ENCODE assay signal across 15 cellular contexts in genomic region chr14:104392001-104392395, GRCh38.
DNase-seq lines count a peak whose midpoint lies in the region; ATAC-seq, FAIRE-seq and TF ChIP-seq lines count a peak whose summit lies in the region.
"Had no signal": no experiment of that assay in that cellular context is flagged by ENCODE, and none has a peak within 500 bp of the region (broad histone marks: within the 10 kb centered on the region; RNA-seq: fewer than 3 reads in every experiment).

No MANE protein-coding gene starts in this region.

- no peak for TF ChIP-seq CTCF in CD4-positive, alpha-beta T cell (IDR thresholded peaks at IDR 0.05)

- no peak for FAIRE-seq in GM19239 (lab: Jason Lieb, UNC)

- no peaks in the 10 kb centered on the region for H3K27me3 ChIP-seq in CD4-positive, alpha-beta T cell (ENCODE audit: control insufficient read depth, insufficient read depth, low read length)
- H3K27me3 ChIP-seq: transverse colon had no signal

- H3K27me3 Mint-ChIP-seq in CD4-positive, alpha-beta T cell: no peaks in the 10 kb centered on the region
- no peaks in the 10 kb centered on the region for H3K27me3 Mint-ChIP-seq in activated T-cell treated with anti-CD3 and anti-CD28 coated beads, Interleukin-2, amount 50 U/mL, for 72 hours (ENCODE audit: low read depth)
- no peaks in the 10 kb centered on the region for H3K27me3 Mint-ChIP-seq in naive thymus-derived CD8-positive, alpha-beta T cell

- H3K4me1 Mint-ChIP-seq in CD4-positive, alpha-beta T cell (ENCODE audit: low read depth): peaks cover 70% of the 10 kb centered on the region
- H3K4me1 Mint-ChIP-seq in activated T-cell treated with anti-CD3 and anti-CD28 coated beads, Interleukin-2, amount 50 U/mL, for 72 hours (ENCODE audit: low read depth): peaks cover 50% of the 10 kb centered on the region
- H3K4me1 Mint-ChIP-seq in naive thymus-derived CD8-positive, alpha-beta T cell: peaks cover 40 to 82% (median 81%) of the 10 kb centered on the region in 4 donors

- no peak for ATAC-seq in CD4-positive, alpha-beta T cell (ENCODE audit: poor library complexity)
- ATAC-seq in activated T-cell treated with anti-CD3 and anti-CD28 coated beads, Interleukin-2, amount 50 U/mL, for 72 hours (replicated peaks in 1 of 2): no peak
- ATAC-seq in naive thymus-derived CD8-positive, alpha-beta T cell: peak; percentile 5 to 35
- no peak for ATAC-seq in GM18498 (IDR thresholded peaks at IDR 0.05; ENCODE audit: unreplicated experiment)
- ATAC-seq in HG03521 (IDR thresholded peaks at IDR 0.05; ENCODE audit: unreplicated experiment): no peak
- ATAC-seq: esophagus mucosa, heart right ventricle, psoas muscle had no signal

- H3K36me3 Mint-ChIP-seq in CD4-positive, alpha-beta T cell (ENCODE audit: low read depth): peaks cover 4% of the 10 kb centered on the region
- no peaks in the 10 kb centered on the region for H3K36me3 Mint-ChIP-seq in activated T-cell treated with anti-CD3 and anti-CD28 coated beads, Interleukin-2, amount 50 U/mL, for 72 hours (ENCODE audit: insufficient read depth in 2 of 2)
- H3K36me3 Mint-ChIP-seq in naive thymus-derived CD8-positive, alpha-beta T cell: no peaks in the 10 kb centered on the region

- peak in 3 of 10 experiments; percentile 22 to 37 (median 26) for DNase-seq in CD4-positive, alpha-beta T cell
- DNase-seq in GM19239 (ENCODE audit: insufficient read length, low spot score): peak; percentile 13
- DNase-seq in activated T-cell treated with anti-CD3 and anti-CD28 coated beads, Interleukin-2, amount 50 U/mL, for 72 hours: no peak
- DNase-seq in naive thymus-derived CD8-positive, alpha-beta T cell: peak in 6 of 10 donors; percentile 18 to 72 (median 47)
- DNase-seq in UCSD-AML1 (lab: John Stamatoyannopoulos, UW; ENCODE audit: unreplicated experiment): no peak
- DNase-seq: activated CD4-positive, alpha-beta T cell treated with anti-CD3 and anti-CD28 coated beads, Interleukin-2, amount 50 U/mL, for 48 hours; heart right ventricle; NCI-H2029 treated with DMSO at 0.1 percent for 48 hours; NCI-H774; transverse colon had no signal

- CTCF ChIA-PET in CD4-positive, alpha-beta T cell (lab: Charles Lee): no interaction called here

- peak overlapping the region; percentile 89 for H3K27ac Mint-ChIP-seq in CD4-positive, alpha-beta T cell
- peak overlapping the region; percentile 32 for H3K27ac Mint-ChIP-seq in activated T-cell treated with anti-CD3 and anti-CD28 coated beads, Interleukin-2, amount 50 U/mL, for 72 hours
- H3K27ac Mint-ChIP-seq in naive thymus-derived CD8-positive, alpha-beta T cell: peak overlapping the region; percentile 90 to 99 (median 98)

- no peaks in the 10 kb centered on the region for H3K9me3 ChIP-seq in CD4-positive, alpha-beta T cell (ENCODE audit: control insufficient read depth, low read length)
- H3K9me3 ChIP-seq: transverse colon had no signal

- H3K9me3 Mint-ChIP-seq in CD4-positive, alpha-beta T cell: no peaks in the 10 kb centered on the region
- peaks cover 0 to 2% of the 10 kb centered on the region in 2 donors for H3K9me3 Mint-ChIP-seq in activated T-cell treated with anti-CD3 and anti-CD28 coated beads, Interleukin-2, amount 50 U/mL, for 72 hours
- H3K9me3 Mint-ChIP-seq in naive thymus-derived CD8-positive, alpha-beta T cell: peaks cover 0 to 2% (median 0%) of the 10 kb centered on the region in 9 donors

- H3K4me3 Mint-ChIP-seq in CD4-positive, alpha-beta T cell: peak overlapping the region; percentile 84
- no peak overlapping the region for H3K4me3 Mint-ChIP-seq in activated T-cell treated with anti-CD3 and anti-CD28 coated beads, Interleukin-2, amount 50 U/mL, for 72 hours
- peak overlapping the region; percentile 60 to 83 (median 75) for H3K4me3 Mint-ChIP-seq in naive thymus-derived CD8-positive, alpha-beta T cell

- H3K27ac ChIP-seq in CD4-positive, alpha-beta T cell (ENCODE audit: low read depth, low read length): no peak overlapping the region
- H3K27ac ChIP-seq: psoas muscle, RWPE1, transverse colon had no signal

- intact Hi-C loops in CD4-positive, alpha-beta T cell (cut with DNase I, micrococcal nuclease): no loop called here

- POLR2A ChIA-PET in CD4-positive, alpha-beta T cell (lab: Charles Lee): interaction anchor here (1.4 kb wide), 1 partner anchor 81 kb away, joined by 3 read pairs; no protein-coding TSS in a partner anchor
- POLR2A ChIA-PET in naive thymus-derived CD8-positive, alpha-beta T cell (lab: Charles Lee): interaction anchor here (1.1 to 1.3 kb wide), 2 partner anchors 18 to 59 kb away, joined by 3 to 4 read pairs; no protein-coding TSS in a partner anchor

Comparison
In these comparisons a context has a peak if more than half of its experiments do, and no peak if none do; other contexts are left out.
1. ATAC-seq: peak in naive thymus-derived CD8-positive, alpha-beta T cell (2 of 2); none in CD4-positive, alpha-beta T cell (single experiment), activated T-cell treated with anti-CD3 and anti-CD28 coated beads, Interleukin-2, amount 50 U/mL, for 72 hours (0 of 2), GM18498 (single experiment) and HG03521 (single experiment).
2. DNase-seq: peak in GM19239 (single experiment) and naive thymus-derived CD8-positive, alpha-beta T cell (6 of 10); none in activated T-cell treated with anti-CD3 and anti-CD28 coated beads, Interleukin-2, amount 50 U/mL, for 72 hours (0 of 2) and UCSD-AML1 (single experiment).
3. H3K27ac Mint-ChIP-seq: peak in every context shown above with its lines; median percentile 98 in naive thymus-derived CD8-positive, alpha-beta T cell; 89 in CD4-positive, alpha-beta T cell; 32 in activated T-cell treated with anti-CD3 and anti-CD28 coated beads, Interleukin-2, amount 50 U/mL, for 72 hours.
4. H3K4me3 Mint-ChIP-seq: peak in CD4-positive, alpha-beta T cell (single experiment) and naive thymus-derived CD8-positive, alpha-beta T cell (10 of 10); none in activated T-cell treated with anti-CD3 and anti-CD28 coated beads, Interleukin-2, amount 50 U/mL, for 72 hours (0 of 2).